In the genomic region with DNA sequence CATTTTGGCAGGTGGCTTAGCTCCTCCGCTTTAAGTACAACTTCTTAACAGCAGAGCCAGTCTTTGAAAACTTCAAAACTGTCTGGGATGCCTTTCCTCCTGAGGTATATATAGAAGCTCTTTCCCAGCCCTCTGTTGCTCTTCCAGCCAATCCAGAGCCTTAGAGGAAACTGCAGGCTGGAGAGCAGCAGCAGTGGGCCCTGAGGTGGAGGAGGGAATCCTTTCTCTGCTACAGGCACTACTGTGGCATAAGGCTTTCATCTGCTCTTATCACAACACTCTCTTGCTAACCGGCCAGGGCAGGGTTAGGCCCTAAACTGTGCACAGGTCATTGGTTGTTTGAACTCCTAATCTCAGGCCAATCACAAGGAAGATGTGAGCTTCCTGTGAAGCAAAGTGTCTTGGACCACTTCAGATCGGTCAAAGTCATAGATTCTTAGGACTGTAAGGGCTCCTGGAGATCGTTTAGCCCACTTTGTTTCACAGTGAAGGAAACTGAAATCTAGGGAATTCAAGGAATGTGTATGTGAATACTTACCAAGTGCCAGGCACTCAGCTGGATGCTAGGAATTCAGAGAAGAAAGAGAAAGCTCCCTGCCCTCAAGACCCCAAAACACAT, we compare ENCODE assay signal across 11 cellular contexts. TPM values are rescaled to one million over a fixed set of nuclear protein-coding genes. Genes with fewer than 3 reads are reported as not detected.
A peak's percentile ranks its signal among the peaks of the same experiment; 100 is the strongest.
DNase-seq lines count a peak whose midpoint lies in the region; ATAC-seq and TF ChIP-seq lines count a peak whose summit lies in the region.
"Had no signal": no experiment of that assay in that cellular context is flagged by ENCODE, and none has a peak within 500 bp of the region (broad histone marks: within the 10 kb centered on the region; RNA-seq: fewer than 3 reads in every experiment).

A gene with protein sequence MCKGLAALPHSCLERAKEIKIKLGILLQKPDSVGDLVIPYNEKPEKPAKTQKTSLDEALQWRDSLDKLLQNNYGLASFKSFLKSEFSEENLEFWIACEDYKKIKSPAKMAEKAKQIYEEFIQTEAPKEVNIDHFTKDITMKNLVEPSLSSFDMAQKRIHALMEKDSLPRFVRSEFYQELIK (minus strand): TSS at position 84 of the 619 bp plus-strand sequence. CDS start 81 bp downstream, at position 3.

- H3K9ac ChIP-seq in GM23248: no peak within 1 kb of the TSS

- DNase-seq in GM23248 (peak; percentile 22), chondrocyte (ENCODE audit: low spot score) (no peak), iris pigment epithelial cell (ENCODE audit: low read depth) (peak; percentile 24), sciatic nerve (ENCODE audit: low spot score) (no peak), NCI-H345 (lab: John Stamatoyannopoulos, UW) (no peak), PC-9 (no peak), GF-D8 (lab: John Stamatoyannopoulos, UW) (no peak)
- no peak for DNase-seq in activated CD4-positive, alpha-beta memory T cell treated with anti-CD3 and anti-CD28 coated beads, Interleukin-2, amount 10 ng/mL, durations not matched to agents 7 days and 5 days
- DNase-seq: activated naive CD8-positive, alpha-beta T cell treated with anti-CD3 and anti-CD28 coated beads, Interleukin-2, amount 10 ng/mL, durations not matched to agents 7 days and 5 days; T-helper 9 cell had no signal

- BruUV-seq in PC-9 (replicated peaks; lab: Mats Ljungman, UMichigan): no TSS peak

- in situ Hi-C loops in GM23248 (cut with MboI): no loop called here

- POLR2A ChIA-PET in PC-9 (lab: Charles Lee; ENCODE audit: unreplicated experiment): no interaction called here
- POLR2A ChIA-PET in activated CD4-positive, alpha-beta memory T cell treated with anti-CD3 and anti-CD28 coated beads, Interleukin-2, amount 10 ng/mL, durations not matched to agents 7 days and 5 days (lab: Charles Lee): no interaction called here

- no peaks in the 10 kb centered on the region for H3K27me3 ChIP-seq in GM23248 (replicated peaks; ENCODE audit: insufficient read depth)
- H3K27me3 ChIP-seq in PC-9 (ENCODE audit: insufficient read depth, low read depth): no peaks in the 10 kb centered on the region

- peak within 1 kb of the TSS; percentile 80 for H2AFZ ChIP-seq in GM23248
- no peak within 1 kb of the TSS for H2AFZ ChIP-seq in PC-9

- H3K9me2 ChIP-seq in GM23248 (ENCODE audit: insufficient read depth) (no peaks in the 10 kb centered on the region), PC-9 (ENCODE audit: insufficient read depth) (no peaks in the 10 kb centered on the region; the same call in 1 of the 2 replicates)

- peaks cover 28% of the 10 kb centered on the region for H3K4me1 ChIP-seq in GM23248 (ENCODE audit: insufficient read depth)
- no peaks in the 10 kb centered on the region for H3K4me1 ChIP-seq in PC-9 (replicated peaks; ENCODE audit: insufficient read depth)

- H3K4me2 ChIP-seq in GM23248 (ENCODE audit: unreplicated experiment) (peak within 1 kb of the TSS; percentile 39), PC-9 (no peak within 1 kb of the TSS)

- H3K36me3 Mint-ChIP-seq in chondrocyte (ENCODE audit: low read depth): no peaks in the 10 kb centered on the region
- H3K36me3 Mint-ChIP-seq in activated CD4-positive, alpha-beta memory T cell treated with anti-CD3 and anti-CD28 coated beads, Interleukin-2, amount 10 ng/mL, durations not matched to agents 7 days and 5 days (ENCODE audit: low read depth): no peaks in the 10 kb centered on the region
- H3K36me3 Mint-ChIP-seq: activated naive CD8-positive, alpha-beta T cell treated with anti-CD3 and anti-CD28 coated beads, Interleukin-2, amount 10 ng/mL, durations not matched to agents 7 days and 5 days had no signal

- H3K4me3 ChIP-seq in GM23248: no peak within 1 kb of the TSS
- H3K4me3 ChIP-seq in PC-9: no peak within 1 kb of the TSS

- no peaks in the 10 kb centered on the region for H3K79me2 ChIP-seq in GM23248 (ENCODE audit: insufficient read depth)
- no peaks in the 10 kb centered on the region for H3K79me2 ChIP-seq in PC-9 (ENCODE audit: low read depth)

- no peaks in the 10 kb centered on the region for H3K9me3 Mint-ChIP-seq in chondrocyte (ENCODE audit: low read depth)
- H3K9me3 Mint-ChIP-seq in activated CD4-positive, alpha-beta memory T cell treated with anti-CD3 and anti-CD28 coated beads, Interleukin-2, amount 10 ng/mL, durations not matched to agents 7 days and 5 days: no peaks in the 10 kb centered on the region
- H3K9me3 Mint-ChIP-seq: activated naive CD8-positive, alpha-beta T cell treated with anti-CD3 and anti-CD28 coated beads, Interleukin-2, amount 10 ng/mL, durations not matched to agents 7 days and 5 days; stimulated activated naive CD8-positive, alpha-beta T cell treated with anti-CD3 and anti-CD28 coated beads, Interleukin-15, Interleukin-2, amounts not matched to agents 100 ng/mL and 50 ng/mL, for 24 hours had no signal

- no peaks in the 10 kb centered on the region for H4K20me1 ChIP-seq in GM23248 (ENCODE audit: insufficient read depth)
- H4K20me1 ChIP-seq in PC-9 (ENCODE audit: insufficient read depth): no peaks in the 10 kb centered on the region

- H3K27ac ChIP-seq in GM23248: no peak within 1 kb of the TSS
- H3K27ac ChIP-seq in PC-9: no peak within 1 kb of the TSS

- 52 to 56% methylated on average over 4 of the region's 4 CpGs for WGBS in GM23248 (ENCODE audit: low coverage in 1 of 2, low lambda C conversion rate in 2 of 2, missing lambda C conversion rate in 2 of 2), 2 experiments

- TF ChIP-seq CTCF in chondrocyte (IDR thresholded peaks at IDR 0.05) (no peak), PC-9 (conservative IDR thresholded peaks at IDR 0.05) (no peak)

- no peak for ATAC-seq in sciatic nerve

- intact Hi-C loops in sciatic nerve (cut with DNase I) (no loop called here), PC-9 (cut with micrococcal nuclease; ENCODE audit: unreplicated experiment) (no loop called here)

- peaks cover 57% of the 10 kb centered on the region for H3K4me1 Mint-ChIP-seq in chondrocyte (ENCODE audit: low read depth)
- no peaks in the 10 kb centered on the region for H3K4me1 Mint-ChIP-seq in activated CD4-positive, alpha-beta memory T cell treated with anti-CD3 and anti-CD28 coated beads, Interleukin-2, amount 10 ng/mL, durations not matched to agents 7 days and 5 days
- H3K4me1 Mint-ChIP-seq: activated naive CD8-positive, alpha-beta T cell treated with anti-CD3 and anti-CD28 coated beads, Interleukin-2, amount 10 ng/mL, durations not matched to agents 7 days and 5 days had no signal

- H3K9me3 ChIP-seq in GM23248 (ENCODE audit: low read depth) (no peaks in the 10 kb centered on the region), PC-9 (ENCODE audit: insufficient read depth, low read depth) (no peaks in the 10 kb centered on the region)

- peak within 1 kb of the TSS; percentile 89 for H3K27ac Mint-ChIP-seq in chondrocyte (ENCODE audit: unreplicated experiment)
- no peak within 1 kb of the TSS for H3K27ac Mint-ChIP-seq in activated CD4-positive, alpha-beta memory T cell treated with anti-CD3 and anti-CD28 coated beads, Interleukin-2, amount 10 ng/mL, durations not matched to agents 7 days and 5 days
- H3K27ac Mint-ChIP-seq: activated naive CD8-positive, alpha-beta T cell treated with anti-CD3 and anti-CD28 coated beads, Interleukin-2, amount 10 ng/mL, durations not matched to agents 7 days and 5 days; stimulated activated naive CD8-positive, alpha-beta T cell treated with anti-CD3 and anti-CD28 coated beads, Interleukin-15, Interleukin-2, amounts not matched to agents 100 ng/mL and 50 ng/mL, for 24 hours had no signal

- CTCF ChIA-PET in PC-9 (lab: Charles Lee): no interaction called here
- CTCF ChIA-PET in activated CD4-positive, alpha-beta memory T cell treated with anti-CD3 and anti-CD28 coated beads, Interleukin-2, amount 10 ng/mL, durations not matched to agents 7 days and 5 days (lab: Charles Lee): no interaction called here

- H3F3A ChIP-seq in GM23248 (ENCODE audit: insufficient read depth) (0 out of 2 replicates have a peak, but pooled peaks cover 9% of the 10 kb centered on the region), PC-9 (ENCODE audit: insufficient read depth, low read depth) (no peaks in the 10 kb centered on the region)

- no peaks in the 10 kb centered on the region for H3K27me3 Mint-ChIP-seq in chondrocyte (ENCODE audit: low read depth)
- H3K27me3 Mint-ChIP-seq in activated CD4-positive, alpha-beta memory T cell treated with anti-CD3 and anti-CD28 coated beads, Interleukin-2, amount 10 ng/mL, durations not matched to agents 7 days and 5 days: peaks cover 1% of the 10 kb centered on the region

- H3K36me3 ChIP-seq in GM23248 (ENCODE audit: low read depth): no peaks in the 10 kb centered on the region
- H3K36me3 ChIP-seq in PC-9 (ENCODE audit: low read depth): no peaks in the 10 kb centered on the region

- H3K4me3 Mint-ChIP-seq in chondrocyte (ENCODE audit: unreplicated experiment): peak within 1 kb of the TSS; percentile 69
- no peak within 1 kb of the TSS for H3K4me3 Mint-ChIP-seq in activated CD4-positive, alpha-beta memory T cell treated with anti-CD3 and anti-CD28 coated beads, Interleukin-2, amount 10 ng/mL, durations not matched to agents 7 days and 5 days
- H3K4me3 Mint-ChIP-seq: activated naive CD8-positive, alpha-beta T cell treated with anti-CD3 and anti-CD28 coated beads, Interleukin-2, amount 10 ng/mL, durations not matched to agents 7 days and 5 days; stimulated activated naive CD8-positive, alpha-beta T cell treated with anti-CD3 and anti-CD28 coated beads, Interleukin-15, Interleukin-2, amounts not matched to agents 100 ng/mL and 50 ng/mL, for 24 hours had no signal

RNA-seq across cellular contexts. Expression of the gene that starts here (rescaled TPM):
- total RNA-seq in GM23248 (2014; rRNA removed; shearing (Covaris generic)): 2.7 and 6.8 TPM in 2 replicates
- polyA plus RNA-seq in GM23248 (2016; fragmentation: Nextera tagmentation; extraction: Ambion mirVana): 0.89 and 1.7 TPM in 2 replicates
- total RNA-seq in chondrocyte: 103 to 448 TPM (median 423 TPM) in 3 replicates
- 60.2 TPM for total RNA-seq in sciatic nerve
- total RNA-seq in PC-9 (2021): 3.6 and 6.6 TPM in 2 replicates
- total RNA-seq in activated CD4-positive, alpha-beta memory T cell treated with anti-CD3 and anti-CD28 coated beads, Interleukin-2, amount 10 ng/mL, durations not matched to agents 7 days and 5 days: 1 to 10 TPM; 2.1 to 3.7 TPM

Comparison
In these comparisons a context has a peak if more than half of its experiments do, and no peak if none do; other contexts are left out.
1. DNase-seq: peak in GM23248 (single experiment) and iris pigment epithelial cell (single experiment); none in chondrocyte (single experiment), sciatic nerve (single experiment), NCI-H345 (single experiment), PC-9 (0 of 2), GF-D8 (single experiment) and activated CD4-positive, alpha-beta memory T cell treated with anti-CD3 and anti-CD28 coated beads, Interleukin-2, amount 10 ng/mL, durations not matched to agents 7 days and 5 days (single experiment).